Comparison of ENCODE assay signal across 8 cellular contexts in the genomic region with DNA sequence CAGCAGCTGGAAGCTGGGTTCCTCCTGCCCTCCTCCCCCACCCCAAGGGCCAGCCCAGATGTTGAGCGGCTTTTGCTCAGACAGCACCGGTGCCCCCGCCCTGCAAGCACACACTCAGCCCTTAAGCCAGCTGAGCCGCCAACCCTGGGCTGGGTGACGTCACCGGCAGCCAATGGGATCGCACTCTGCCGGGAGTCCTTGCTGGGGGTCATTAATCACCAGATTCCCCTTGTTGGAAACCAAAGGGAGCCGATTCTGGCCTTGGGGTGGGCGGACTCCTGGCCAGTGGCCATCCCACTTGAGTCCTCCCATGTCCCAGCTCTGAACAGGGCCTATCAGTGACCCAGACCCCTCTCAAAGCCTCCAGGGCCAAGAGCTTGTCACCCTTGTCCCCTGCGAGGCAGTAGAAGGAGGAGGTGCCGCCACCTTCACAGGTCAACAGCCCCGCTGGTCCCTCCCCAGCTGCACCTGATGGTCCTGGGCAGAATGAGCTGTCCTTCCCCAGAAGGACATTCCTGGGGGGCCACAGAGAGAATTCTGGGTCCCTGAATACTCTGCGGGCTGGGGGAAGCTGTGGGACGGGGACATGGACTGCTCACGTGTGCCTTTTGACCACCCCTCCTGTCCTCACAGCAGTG. TPM values are rescaled to one million over a fixed set of nuclear protein-coding genes. Genes with fewer than 3 reads are reported as not detected.
DNase-seq lines count a peak whose midpoint lies in the region; ATAC-seq and TF ChIP-seq lines count a peak whose summit lies in the region.

No MANE protein-coding gene starts in this region.

- no peaks in the 10 kb centered on the region for H3K27me3 ChIP-seq in BJ (ENCODE audit: control insufficient read depth, insufficient read depth, low read length)

- ATAC-seq in memory B cell (ENCODE audit: low read depth): peak; percentile 29
- no peak for ATAC-seq in GM18861 (IDR thresholded peaks at IDR 0.05; ENCODE audit: unreplicated experiment)
- no peak for ATAC-seq in HG03097 (IDR thresholded peaks at IDR 0.05; ENCODE audit: low FRiP score, unreplicated experiment)

- DNase-seq in BJ (ENCODE audit: low read depth): peak; percentile 60
- DNase-seq in NCI-H1694 treated with DMSO at 0.1 percent for 48 hours (lab: John Stamatoyannopoulos, UW): peak; percentile 50
- DNase-seq in coronary artery (ENCODE audit: low spot score): no peak
- DNase-seq in memory B cell (ENCODE audit: low spot score in 2 of 2): peak in 1 of 2 donors; percentile 51
- no peak for DNase-seq in NCI-H2107 (lab: John Stamatoyannopoulos, UW)
- DNase-seq in mesenteric fat pad (ENCODE audit: low spot score): no peak

- peaks cover 8% of the 10 kb centered on the region for H3K36me3 ChIP-seq in BJ (ENCODE audit: control insufficient read depth, insufficient read depth, low read length)

- peaks cover 3% of the 10 kb centered on the region for H3K36me3 Mint-ChIP-seq in memory B cell

- peaks cover 8% of the 10 kb centered on the region for H3K4me1 Mint-ChIP-seq in memory B cell

- no peaks in the 10 kb centered on the region for H3K9me3 Mint-ChIP-seq in memory B cell

- H3K27me3 Mint-ChIP-seq in memory B cell: peaks cover 6% of the 10 kb centered on the region

- H3K4me3 ChIP-seq in BJ (ENCODE audit: low read depth, low read length) (no peak overlapping the region), coronary artery (no peak overlapping the region)

- H3K27ac ChIP-seq in coronary artery: peak overlapping the region; percentile 21 to 69

- CTCF ChIA-PET in BJ (lab: Yijun Ruan, JAX): interaction anchor here (0.8 to 3.7 kb wide), 5 partner anchors 10 to 31 kb away, joined by 3 to 25 read pairs (median 4); no protein-coding TSS in a partner anchor

- POLR2A ChIA-PET in BJ (lab: Charles Lee): no interaction called here

- no peak for TF ChIP-seq CTCF in BJ (IDR thresholded peaks at IDR 0.05; ENCODE audit: insufficient read depth, low read depth, low read length)
- no peak for TF ChIP-seq CTCF in coronary artery (IDR thresholded peaks at IDR 0.05)

- no peak overlapping the region for H3K27ac Mint-ChIP-seq in memory B cell

- no peak overlapping the region for H3K4me3 Mint-ChIP-seq in memory B cell

RNA-seq across cellular contexts. Expression of a gene that starts 7.4 kb away (rescaled TPM):
- polyA plus RNA-seq in BJ (2011; rRNA removed): 1.9 and 3.4 TPM in 2 replicates
- 3.0 and 3.7 TPM in 2 replicates for polyA minus RNA-seq in BJ (2011; rRNA and poly(A)+ RNA removed)
- total RNA-seq in mesenteric fat pad: 14.8 TPM

RNA-seq across cellular contexts. Expression of a gene that starts 20.4 kb away (rescaled TPM):
- polyA plus RNA-seq in BJ (2011; rRNA removed): not detected in 2 replicates
- polyA minus RNA-seq in BJ (2011; rRNA and poly(A)+ RNA removed): not detected in 2 replicates
- not detected for total RNA-seq in mesenteric fat pad

RNA-seq across cellular contexts. Expression of a gene that starts 33.4 kb away (rescaled TPM):
- polyA plus RNA-seq in BJ (2011; rRNA removed): not detected in 2 replicates
- not detected in 2 replicates for polyA minus RNA-seq in BJ (2011; rRNA and poly(A)+ RNA removed)
- total RNA-seq in mesenteric fat pad: not detected

RNA-seq across cellular contexts. Expression of a gene that starts 43.6 kb away (rescaled TPM):
- polyA plus RNA-seq in BJ (2011; rRNA removed): not detected in 2 replicates
- polyA minus RNA-seq in BJ (2011; rRNA and poly(A)+ RNA removed): not detected in 2 replicates
- total RNA-seq in mesenteric fat pad: not detected

RNA-seq across cellular contexts. Expression of a gene that starts 57.3 kb away (rescaled TPM):
- not detected in 2 replicates for polyA plus RNA-seq in BJ (2011; rRNA removed)
- not detected in 2 replicates for polyA minus RNA-seq in BJ (2011; rRNA and poly(A)+ RNA removed)
- not detected for total RNA-seq in mesenteric fat pad

Comparison
In these comparisons a context has a peak if more than half of its experiments do, and no peak if none do; other contexts are left out.
1. DNase-seq: peak in BJ (single experiment) and NCI-H1694 treated with DMSO at 0.1 percent for 48 hours (single experiment); none in coronary artery (single experiment), NCI-H2107 (single experiment) and mesenteric fat pad (single experiment).